In the genomic region with DNA sequence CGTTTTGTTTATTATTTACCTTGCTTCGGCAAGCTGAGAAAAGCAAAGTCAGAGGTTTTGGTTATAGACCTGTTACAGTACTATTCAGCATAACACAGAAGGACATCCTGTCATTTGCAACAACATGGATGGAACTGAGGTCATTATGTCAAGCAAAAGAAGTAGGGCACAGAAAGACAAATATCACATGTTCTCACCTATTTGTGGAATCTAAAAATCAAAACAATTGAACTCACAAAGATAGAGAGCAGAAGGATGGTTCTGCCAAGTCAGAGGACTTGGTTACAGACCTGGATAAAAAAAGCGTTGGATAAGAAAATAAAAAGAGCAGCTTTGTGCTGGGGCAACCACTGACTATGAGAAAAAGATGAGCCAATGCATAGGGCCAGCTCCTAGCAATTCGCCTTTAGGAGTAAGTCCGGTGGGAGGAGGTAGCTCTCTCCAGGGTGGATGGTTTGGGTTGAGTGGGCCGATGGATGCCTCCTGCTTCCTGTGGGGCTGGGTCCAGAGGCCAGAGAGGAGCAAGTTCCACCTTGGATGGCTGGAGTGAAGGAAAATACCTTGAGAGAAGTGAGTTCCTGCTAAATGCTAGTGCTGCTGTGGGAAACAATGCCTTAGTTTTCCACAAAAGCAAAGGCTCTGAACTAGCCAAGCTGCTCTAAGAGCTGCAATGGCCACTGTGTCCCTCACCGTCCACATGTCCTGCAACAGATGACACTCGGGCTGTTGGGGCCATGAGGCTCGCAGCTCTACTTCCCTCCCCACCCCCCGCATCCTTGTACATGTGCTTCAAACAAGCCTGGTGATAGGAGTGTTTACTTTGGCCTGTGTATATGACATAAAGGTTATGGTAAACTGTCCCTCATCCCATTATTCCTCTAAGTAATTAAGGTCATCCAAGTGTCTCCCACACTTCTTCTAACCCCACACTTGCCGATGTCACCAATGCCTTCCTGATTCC, we compare ENCODE assay signal across 1 cellular context.
A peak's percentile ranks its signal among the peaks of the same experiment; 100 is the strongest.
TF ChIP-seq lines count a peak whose summit lies in the region.

No MANE protein-coding gene starts in this region.

TF ChIP-seq in HepG2, 621 proteins besides CTCF, POLR2A, EP300 and RAD21 (continues in another document):
- TF ChIP-seq SOX13 (IDR thresholded peaks at IDR 0.05) (no peak), SOX13 (CRISPR knock-in tag; conservative IDR thresholded peaks at IDR 0.05 in 1 of 2, IDR thresholded peaks at IDR 0.05 in 1 of 2) (no peak), KLF11 (CRISPR knock-in tag; IDR thresholded peaks at IDR 0.05) (no peak), SATB2 (CRISPR knock-in tag; IDR thresholded peaks at IDR 0.05) (no peak), RBM22 (optimal IDR thresholded peaks at IDR 0.05; ENCODE audit: low read length) (no peak), RORA (CRISPR knock-in tag; IDR thresholded peaks at IDR 0.05) (no peak), ZBTB38 (CRISPR knock-in tag; IDR thresholded peaks at IDR 0.05) (0 out of 2 replicates have a peak, but pooled peaks have one; percentile 20), ZNF639 (CRISPR knock-in tag; conservative IDR thresholded peaks at IDR 0.05) (no peak), ZFY (CRISPR knock-in tag; IDR thresholded peaks at IDR 0.05) (peak; percentile 28; the same call in 1 of the 2 replicates), NFIB (CRISPR knock-in tag; IDR thresholded peaks at IDR 0.05; ENCODE audit: borderline replicate concordance) (no peak), CREM (IDR thresholded peaks at IDR 0.05) (no peak), CREM (CRISPR knock-in tag; IDR thresholded peaks at IDR 0.05) (no peak), ARHGAP35 (CRISPR knock-in tag; IDR thresholded peaks at IDR 0.05; ENCODE audit: borderline replicate concordance) (no peak), ZNF496 (CRISPR knock-in tag; IDR thresholded peaks at IDR 0.05; ENCODE audit: insufficient replicate concordance) (no peak), ZFP36L2 (CRISPR knock-in tag; IDR thresholded peaks at IDR 0.05) (no peak), ZNF18 (CRISPR knock-in tag; IDR thresholded peaks at IDR 0.05; ENCODE audit: insufficient replicate concordance) (no peak), ZNF773 (CRISPR knock-in tag; IDR thresholded peaks at IDR 0.05; ENCODE audit: borderline replicate concordance) (no peak), ZNF839 (CRISPR knock-in tag; IDR thresholded peaks at IDR 0.05; ENCODE audit: borderline replicate concordance) (no peak), REL (CRISPR knock-in tag; conservative IDR thresholded peaks at IDR 0.05) (no peak), MAFF (IDR thresholded peaks at IDR 0.05; ENCODE audit: low read depth, low read length) (no peak), FOXP4 (CRISPR knock-in tag; IDR thresholded peaks at IDR 0.05) (peak; percentile 56), RFX5 (IDR thresholded peaks at IDR 0.05; ENCODE audit: low read depth, low read length) (0 out of 2 replicates have a peak, but pooled peaks have one; percentile 29), CENPBD1 (CRISPR knock-in tag; IDR thresholded peaks at IDR 0.05; ENCODE audit: borderline replicate concordance, low read depth) (no peak), RFX1 (IDR thresholded peaks at IDR 0.05) (no peak), FOXA3 (CRISPR knock-in tag; IDR thresholded peaks at IDR 0.05) (peak; percentile 52; the same call in 1 of the 2 replicates), ZHX2 (IDR thresholded peaks at IDR 0.05; ENCODE audit: low read depth) (no peak), ZHX2 (CRISPR knock-in tag; IDR thresholded peaks at IDR 0.05; ENCODE audit: borderline replicate concordance) (no peak)
- TF ChIP-seq, protein P1, sequence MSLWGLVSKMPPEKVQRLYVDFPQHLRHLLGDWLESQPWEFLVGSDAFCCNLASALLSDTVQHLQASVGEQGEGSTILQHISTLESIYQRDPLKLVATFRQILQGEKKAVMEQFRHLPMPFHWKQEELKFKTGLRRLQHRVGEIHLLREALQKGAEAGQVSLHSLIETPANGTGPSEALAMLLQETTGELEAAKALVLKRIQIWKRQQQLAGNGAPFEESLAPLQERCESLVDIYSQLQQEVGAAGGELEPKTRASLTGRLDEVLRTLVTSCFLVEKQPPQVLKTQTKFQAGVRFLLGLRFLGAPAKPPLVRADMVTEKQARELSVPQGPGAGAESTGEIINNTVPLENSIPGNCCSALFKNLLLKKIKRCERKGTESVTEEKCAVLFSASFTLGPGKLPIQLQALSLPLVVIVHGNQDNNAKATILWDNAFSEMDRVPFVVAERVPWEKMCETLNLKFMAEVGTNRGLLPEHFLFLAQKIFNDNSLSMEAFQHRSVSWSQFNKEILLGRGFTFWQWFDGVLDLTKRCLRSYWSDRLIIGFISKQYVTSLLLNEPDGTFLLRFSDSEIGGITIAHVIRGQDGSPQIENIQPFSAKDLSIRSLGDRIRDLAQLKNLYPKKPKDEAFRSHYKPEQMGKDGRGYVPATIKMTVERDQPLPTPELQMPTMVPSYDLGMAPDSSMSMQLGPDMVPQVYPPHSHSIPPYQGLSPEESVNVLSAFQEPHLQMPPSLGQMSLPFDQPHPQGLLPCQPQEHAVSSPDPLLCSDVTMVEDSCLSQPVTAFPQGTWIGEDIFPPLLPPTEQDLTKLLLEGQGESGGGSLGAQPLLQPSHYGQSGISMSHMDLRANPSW (CRISPR knock-in tag; IDR thresholded peaks at IDR 0.05; ENCODE audit: borderline replicate concordance) = no peak
- TF ChIP-seq, protein P2, sequence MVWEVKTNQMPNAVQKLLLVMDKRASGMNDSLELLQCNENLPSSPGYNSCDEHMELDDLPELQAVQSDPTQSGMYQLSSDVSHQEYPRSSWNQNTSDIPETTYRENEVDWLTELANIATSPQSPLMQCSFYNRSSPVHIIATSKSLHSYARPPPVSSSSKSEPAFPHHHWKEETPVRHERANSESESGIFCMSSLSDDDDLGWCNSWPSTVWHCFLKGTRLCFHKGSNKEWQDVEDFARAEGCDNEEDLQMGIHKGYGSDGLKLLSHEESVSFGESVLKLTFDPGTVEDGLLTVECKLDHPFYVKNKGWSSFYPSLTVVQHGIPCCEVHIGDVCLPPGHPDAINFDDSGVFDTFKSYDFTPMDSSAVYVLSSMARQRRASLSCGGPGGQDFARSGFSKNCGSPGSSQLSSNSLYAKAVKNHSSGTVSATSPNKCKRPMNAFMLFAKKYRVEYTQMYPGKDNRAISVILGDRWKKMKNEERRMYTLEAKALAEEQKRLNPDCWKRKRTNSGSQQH (CRISPR knock-in tag; IDR thresholded peaks at IDR 0.05; ENCODE audit: low read depth) = no peak
- TF ChIP-seq, protein P3, sequence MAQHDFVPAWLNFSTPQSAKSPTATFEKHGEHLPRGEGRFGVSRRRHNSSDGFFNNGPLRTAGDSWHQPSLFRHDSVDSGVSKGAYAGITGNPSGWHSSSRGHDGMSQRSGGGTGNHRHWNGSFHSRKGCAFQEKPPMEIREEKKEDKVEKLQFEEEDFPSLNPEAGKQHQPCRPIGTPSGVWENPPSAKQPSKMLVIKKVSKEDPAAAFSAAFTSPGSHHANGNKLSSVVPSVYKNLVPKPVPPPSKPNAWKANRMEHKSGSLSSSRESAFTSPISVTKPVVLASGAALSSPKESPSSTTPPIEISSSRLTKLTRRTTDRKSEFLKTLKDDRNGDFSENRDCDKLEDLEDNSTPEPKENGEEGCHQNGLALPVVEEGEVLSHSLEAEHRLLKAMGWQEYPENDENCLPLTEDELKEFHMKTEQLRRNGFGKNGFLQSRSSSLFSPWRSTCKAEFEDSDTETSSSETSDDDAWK (CRISPR knock-in tag; IDR thresholded peaks at IDR 0.05) = no peak
- TF ChIP-seq, protein P4, sequence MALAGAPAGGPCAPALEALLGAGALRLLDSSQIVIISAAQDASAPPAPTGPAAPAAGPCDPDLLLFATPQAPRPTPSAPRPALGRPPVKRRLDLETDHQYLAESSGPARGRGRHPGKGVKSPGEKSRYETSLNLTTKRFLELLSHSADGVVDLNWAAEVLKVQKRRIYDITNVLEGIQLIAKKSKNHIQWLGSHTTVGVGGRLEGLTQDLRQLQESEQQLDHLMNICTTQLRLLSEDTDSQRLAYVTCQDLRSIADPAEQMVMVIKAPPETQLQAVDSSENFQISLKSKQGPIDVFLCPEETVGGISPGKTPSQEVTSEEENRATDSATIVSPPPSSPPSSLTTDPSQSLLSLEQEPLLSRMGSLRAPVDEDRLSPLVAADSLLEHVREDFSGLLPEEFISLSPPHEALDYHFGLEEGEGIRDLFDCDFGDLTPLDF (CRISPR knock-in tag; IDR thresholded peaks at IDR 0.05) = no peak
